8 cellular contexts compared by ENCODE assay signal in genomic region chr11:111765984-111766833, GRCh38. TPM values are rescaled to one million over a fixed set of nuclear protein-coding genes. Genes with fewer than 3 reads are reported as not detected.
DNase-seq lines count a peak whose midpoint lies in the region; ATAC-seq and TF ChIP-seq lines count a peak whose summit lies in the region.

TSS of gene PPP2R1B (minus strand) at chr11:111766389. CDS start at chr11:111766361, 28 bp downstream.

- H3K9me3 Mint-ChIP-seq in nephron progenitor cell: no peaks in the 10 kb centered on the region

- H3K79me2 ChIP-seq in Karpas-422 (ENCODE audit: low read length): peaks cover 49% of the 10 kb centered on the region

- ATAC-seq in GM21825 (IDR thresholded peaks at IDR 0.05; ENCODE audit: unreplicated experiment): peak; percentile 92

- H3K4me1 ChIP-seq in Karpas-422 (ENCODE audit: low read length) (peaks cover 32% of the 10 kb centered on the region), stomach (peaks cover 9 to 50% (median 30%) of the 10 kb centered on the region in 4 donors)

- TF ChIP-seq CTCF in nephron progenitor cell (IDR thresholded peaks at IDR 0.05) (no peak), stomach (IDR thresholded peaks at IDR 0.05) (no peak)

- H3K4me3 Mint-ChIP-seq in nephron progenitor cell: peak within 1 kb of the TSS; percentile 97

- H3K4me1 Mint-ChIP-seq in nephron progenitor cell: peaks cover 39% of the 10 kb centered on the region

- no peaks in the 10 kb centered on the region for H3K9me2 ChIP-seq in Karpas-422 (replicated peaks; ENCODE audit: insufficient read depth, low read length)

- TF ChIP-seq EP300 in stomach (IDR thresholded peaks at IDR 0.05): no peak

- peak; percentile 81 for TF ChIP-seq POLR2A in Raji (IDR thresholded peaks at IDR 0.05; ENCODE audit: insufficient read depth, low read depth, low read length)
- peak in 2 of 4 donors; percentile 7 to 8 for TF ChIP-seq POLR2A in stomach (IDR thresholded peaks at IDR 0.05)

- peak within 1 kb of the TSS; percentile 2 for H3K27ac ChIP-seq in Karpas-422 (ENCODE audit: low read length)
- H3K27ac ChIP-seq in stomach: peak within 1 kb of the TSS; percentile 84 to 94 (median 91)

- peak within 1 kb of the TSS; percentile 97 for H2AFZ ChIP-seq in Karpas-422 (ENCODE audit: low read length)

- WGBS in stomach, 5 donors: 0 to 1% (median 1%) methylated on average over 45 to 61 of the region's 61 CpGs

- H3K27me3 ChIP-seq in Karpas-422 (ENCODE audit: low read length): no peaks in the 10 kb centered on the region
- H3K27me3 ChIP-seq in stomach: no peaks in the 10 kb centered on the region

- H3K9me3 ChIP-seq in Karpas-422 (ENCODE audit: low read length): no peaks in the 10 kb centered on the region
- H3K9me3 ChIP-seq in stomach: no peaks in the 10 kb centered on the region

- H3K36me3 ChIP-seq in Karpas-422 (ENCODE audit: insufficient read depth, low read length): peaks cover 33% of the 10 kb centered on the region
- peaks cover 22 to 31% (median 27%) of the 10 kb centered on the region in 4 donors for H3K36me3 ChIP-seq in stomach

- intact Hi-C loops in stomach (cut with DNase I; ENCODE audit: low total_unique reads): no loop called here

- peak within 1 kb of the TSS; percentile 63 for H3K4me3 ChIP-seq in Karpas-422 (ENCODE audit: low read length)
- H3K4me3 ChIP-seq in stomach: peak within 1 kb of the TSS; percentile 89 to 98 (median 93)

- peak within 1 kb of the TSS; percentile 69 for H3K4me2 ChIP-seq in Karpas-422 (ENCODE audit: low read depth, low read length, poor library complexity, severe bottlenecking)

- H3K9ac ChIP-seq in Karpas-422 (ENCODE audit: low read length): peak within 1 kb of the TSS; percentile 74

- DNase-seq in Daoy (ENCODE audit: low read depth) (peak; percentile 84), Karpas-422 (peak; percentile 100), fibroblast of the conjunctiva (ENCODE audit: low read depth) (peak; percentile 49), nephron progenitor cell (peak; percentile 80), stomach (peak; percentile 77)
- peak; percentile 90 for DNase-seq in activated effector memory CD4-positive, alpha-beta T cell treated with anti-CD3 and anti-CD28 coated beads, Interleukin-2, amount 50 U/mL, for 16 hours

- H4K20me1 ChIP-seq in Karpas-422 (ENCODE audit: insufficient read depth, low read depth, low read length): no peaks in the 10 kb centered on the region

- peaks cover 28% of the 10 kb centered on the region for H3K36me3 Mint-ChIP-seq in nephron progenitor cell (ENCODE audit: low read depth)

- no peaks in the 10 kb centered on the region for H3K27me3 Mint-ChIP-seq in nephron progenitor cell (ENCODE audit: low read depth, poor library complexity)

- H3K27ac Mint-ChIP-seq in nephron progenitor cell: peak within 1 kb of the TSS; percentile 60

RNA-seq across cellular contexts. Expression of gene PPP2R1B, which starts in this region (rescaled TPM):
- total RNA-seq in Daoy (2014; rRNA removed; shearing (Covaris generic)): 43.0 and 49.0 TPM in 2 replicates
- 145 and 211 TPM in 2 replicates for total RNA-seq in Karpas-422 (2014; rRNA removed; shearing (Covaris generic); ENCODE audit: low replicate concordance)
- total RNA-seq in stomach: 10 to 100 TPM in 4 of 5 donors, 1 to 10 TPM in 1; 5.5 to 71.2 (median 41.1) TPM
- 10 to 100 TPM in 2 of 3 donors, 1 to 10 TPM in 1; 9.6 to 15.3 (median 13.3) TPM for polyA plus RNA-seq in stomach

Comparison
In these comparisons a context has a peak if more than half of its experiments do, and no peak if none do; other contexts are left out.
1. Peak in every context shown above with its lines: DNase-seq, ATAC-seq, H3K4me3 ChIP-seq and H3K27ac ChIP-seq.
2. DNase-seq: peak in every context shown above with its lines; median percentile 100 in Karpas-422; 90 in activated effector memory CD4-positive, alpha-beta T cell treated with anti-CD3 and anti-CD28 coated beads, Interleukin-2, amount 50 U/mL, for 16 hours; 84 in Daoy; 80 in nephron progenitor cell; 77 in stomach; 49 in fibroblast of the conjunctiva.